In genomic region chr21:33270986-33271385, GRCh38 we compare ENCODE assay signal across 16 cellular contexts.
DNase-seq lines count a peak whose midpoint lies in the region; ATAC-seq and TF ChIP-seq lines count a peak whose summit lies in the region.
"Had no signal": no experiment of that assay in that cellular context is flagged by ENCODE, and none has a peak within 500 bp of the region (broad histone marks: within the 10 kb centered on the region; RNA-seq: fewer than 3 reads in every experiment).

No MANE protein-coding gene starts in this region.

- H3K9me3 Mint-ChIP-seq in central memory CD8-positive, alpha-beta T cell: no peaks in the 10 kb centered on the region
- H3K9me3 Mint-ChIP-seq: CD8-positive, alpha-beta T cell; H9 had no signal

- no peaks in the 10 kb centered on the region for H3K27me3 Mint-ChIP-seq in central memory CD8-positive, alpha-beta T cell

- H3K4me3 ChIP-seq in neutrophil (ENCODE audit: low read depth in 1 of 2, low read length in 1 of 2): no peak overlapping the region
- H3K4me3 ChIP-seq: A549 had no signal

- peaks cover 56% of the 10 kb centered on the region for H3K4me1 Mint-ChIP-seq in central memory CD8-positive, alpha-beta T cell

- H3K4me3 Mint-ChIP-seq in central memory CD8-positive, alpha-beta T cell: no peak overlapping the region
- H3K4me3 Mint-ChIP-seq: CD8-positive, alpha-beta T cell; H9 had no signal

- H3K36me3 ChIP-seq in neutrophil: peaks cover 62% of the 10 kb centered on the region
- H3K36me3 ChIP-seq: BE2C had no signal

- no peak for ATAC-seq in central memory CD8-positive, alpha-beta T cell (replicated peaks; ENCODE audit: extremely low read depth, poor library complexity, severe bottlenecking)
- ATAC-seq in HG02840 (IDR thresholded peaks at IDR 0.05; ENCODE audit: low FRiP score, unreplicated experiment) (no peak), GM19328 (IDR thresholded peaks at IDR 0.05; ENCODE audit: unreplicated experiment) (no peak)
- ATAC-seq: A549; CD8-positive, alpha-beta T cell had no signal

- peaks cover 45% of the 10 kb centered on the region for H3K36me3 Mint-ChIP-seq in central memory CD8-positive, alpha-beta T cell (ENCODE audit: insufficient read depth)

- TF ChIP-seq CTCF in neutrophil (IDR thresholded peaks at IDR 0.05): no peak

- no peaks in the 10 kb centered on the region for H3K27me3 ChIP-seq in neutrophil
- H3K27me3 ChIP-seq: BE2C had no signal

- no peaks in the 10 kb centered on the region for H3K9me3 ChIP-seq in neutrophil
- H3K9me3 ChIP-seq: A549, BE2C had no signal

- H3K27ac Mint-ChIP-seq in central memory CD8-positive, alpha-beta T cell (ENCODE audit: low read depth): peak overlapping the region; percentile 73
- H3K27ac Mint-ChIP-seq: CD8-positive, alpha-beta T cell; H9 had no signal

- DNase-seq in NCI-H526 (lab: John Stamatoyannopoulos, UW) (peak; percentile 73 to 83), retina (no peak)
- no peak for DNase-seq in central memory CD8-positive, alpha-beta T cell (ENCODE audit: low spot score in 2 of 2)
- DNase-seq: BE2C; CD8-positive, alpha-beta T cell; COR-L47; DMS153; DMS79 treated with DMSO at 0.1 percent for 48 hours; EL; GOT3; H9 had no signal

- H3K27ac ChIP-seq in neutrophil: peak overlapping the region; percentile 57
- H3K27ac ChIP-seq: A549, C4-2B had no signal

- peaks cover 37 to 49% of the 10 kb centered on the region in 2 experiments for H3K4me1 ChIP-seq in neutrophil (ENCODE audit: control insufficient read depth in 1 of 2, insufficient read depth in 1 of 2, low read depth in 1 of 2, low read length in 1 of 2)
- H3K4me1 ChIP-seq: BE2C had no signal

Comparison
In these comparisons a context has a peak if more than half of its experiments do, and no peak if none do; other contexts are left out.
1. DNase-seq: peak in NCI-H526 (2 of 2); none in central memory CD8-positive, alpha-beta T cell (0 of 2) and retina (single experiment).